20 cellular contexts compared by ENCODE assay signal in the genomic region with DNA sequence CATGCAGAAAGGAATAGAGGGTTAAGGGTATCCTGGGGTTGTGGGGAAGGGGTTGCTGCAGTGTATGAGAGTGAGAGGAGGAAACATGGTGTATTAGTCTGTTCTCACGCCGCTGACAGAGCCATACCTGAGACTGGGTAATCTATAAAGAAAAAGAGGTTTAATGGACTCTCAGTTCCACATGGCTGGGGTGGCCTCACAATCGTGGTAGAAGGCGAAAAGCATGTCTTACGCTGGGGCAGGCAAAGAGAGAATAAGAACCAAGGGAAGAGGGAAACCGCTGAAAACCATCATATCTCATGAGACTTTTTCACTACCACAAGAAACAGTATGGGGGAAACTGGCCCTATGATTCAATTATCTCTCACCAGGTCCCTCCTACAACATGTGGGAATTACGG. TPM values are rescaled to one million over a fixed set of nuclear protein-coding genes. Genes with fewer than 3 reads are reported as not detected.
A peak's percentile ranks its signal among the peaks of the same experiment; 100 is the strongest.
DNase-seq lines count a peak whose midpoint lies in the region; ATAC-seq, FAIRE-seq and TF ChIP-seq lines count a peak whose summit lies in the region.
"Had no signal": no experiment of that assay in that cellular context is flagged by ENCODE, and none has a peak within 500 bp of the region (broad histone marks: within the 10 kb centered on the region; RNA-seq: fewer than 3 reads in every experiment).

No MANE protein-coding gene starts in this region.

- intact Hi-C loops in GM12878 (cut with micrococcal nuclease; ENCODE audit: unreplicated experiment) (no loop called here), Right ventricle myocardium inferior (cut with DNase I) (no loop called here)

- H3K36me3 Mint-ChIP-seq in H9 (ENCODE audit: insufficient read depth in 1 of 3, low read depth in 3 of 3) = no peaks in the 10 kb centered on the region
- H3K36me3 Mint-ChIP-seq in activated T-cell treated with anti-CD3 and anti-CD28 coated beads, Interleukin-2, amount 50 U/mL, for 24 hours (ENCODE audit: low read depth) = no peaks in the 10 kb centered on the region

- no peak overlapping the region for H3K23ac ChIP-seq in H9 (ENCODE audit: insufficient read length, low read depth, low read length)
- H3K23ac ChIP-seq in trophoblast cell (ENCODE audit: low read length) = no peak overlapping the region

- no peaks in the 10 kb centered on the region for H3K4me1 Mint-ChIP-seq in H9
- peaks cover 26% of the 10 kb centered on the region for H3K4me1 Mint-ChIP-seq in activated T-cell treated with anti-CD3 and anti-CD28 coated beads, Interleukin-2, amount 50 U/mL, for 24 hours (ENCODE audit: low read depth)

- H2BK12ac ChIP-seq in H9 (ENCODE audit: insufficient read length, low read depth, low read length) = no peak overlapping the region
- no peak overlapping the region for H2BK12ac ChIP-seq in trophoblast cell (ENCODE audit: low read length)

- no CpG with 5 or more reads among the region's 7 CpGs for whole genome bisulfite sequencing in H9 (ENCODE audit: extremely low coverage, insufficient read length, low lambda C conversion rate)
- WGBS in GM12878 (ENCODE audit: insufficient coverage, insufficient replicate concordance, low lambda C conversion rate, missing lambda C conversion rate) = 54% methylated on average over 7 of the region's 7 CpGs
- WGBS in trophoblast cell (ENCODE audit: extremely low coverage, insufficient coverage, insufficient read length) = no CpG with 5 or more reads among the region's 7 CpGs

- H3K4ac ChIP-seq in H9 (ENCODE audit: low read depth, low read length) (no peak overlapping the region), trophoblast cell (ENCODE audit: low read depth, low read length) (peak overlapping the region; percentile 27)

- H3K27ac ChIP-seq in H9 (ENCODE audit: insufficient read length, low read depth, low read length) (no peak overlapping the region), GM12878 (ENCODE audit: control insufficient read depth, insufficient read depth) (no peak overlapping the region; the same call in 1 of the 2 replicates), trophoblast cell (ENCODE audit: low read depth, low read length) (no peak overlapping the region)
- H3K27ac ChIP-seq: SJSA1 had no signal

- H3K4me1 ChIP-seq in H9 (ENCODE audit: insufficient read depth, low read length) = no peaks in the 10 kb centered on the region
- no peaks in the 10 kb centered on the region for H3K4me1 ChIP-seq in GM12878 (ENCODE audit: control insufficient read depth, insufficient read depth, low read length)
- H3K4me1 ChIP-seq in trophoblast cell (ENCODE audit: control insufficient read depth in 1 of 2, insufficient read depth in 2 of 2, low read length in 2 of 2) = peaks cover 6 to 13% of the 10 kb centered on the region in 2 experiments

- no peak overlapping the region for H3T11ph ChIP-seq in H9 (ENCODE audit: low read length)

- no peak for TF ChIP-seq RAD21 in GM12878 (IDR thresholded peaks at IDR 0.05; ENCODE audit: insufficient read depth, low read depth, low read length)

- no peaks in the 10 kb centered on the region for H3K23me2 ChIP-seq in H9 (ENCODE audit: insufficient read length, low read depth, low read length, poor library complexity, severe bottlenecking)

- H4K91ac ChIP-seq in H9 (ENCODE audit: insufficient read length, low read depth, low read length) (no peak overlapping the region), trophoblast cell (ENCODE audit: low read depth, low read length) (no peak overlapping the region)

- H3K79me1 ChIP-seq in H9 (ENCODE audit: insufficient read depth, low read depth, low read length, poor library complexity, severe bottlenecking) = peaks cover 6% of the 10 kb centered on the region
- peaks cover 4% of the 10 kb centered on the region for H3K79me1 ChIP-seq in trophoblast cell (ENCODE audit: low read length)

- TF ChIP-seq EP300 in GM12878 (IDR thresholded peaks at IDR 0.05; ENCODE audit: borderline replicate concordance in 1 of 2, control insufficient read depth in 1 of 2, low read depth in 2 of 2, low read length in 2 of 2) = no peak

- H3K56ac ChIP-seq in H9 (ENCODE audit: insufficient read length, low read depth, low read length) = no peak overlapping the region

- SMC1A ChIA-PET in GM12878 (lab: Charles Lee; ENCODE audit: uncharacterized antibody, unreplicated experiment) = no interaction called here

- H2BK20ac ChIP-seq in H9 (ENCODE audit: low read depth, low read length, poor library complexity, severe bottlenecking) = no peak overlapping the region

- no peak overlapping the region for H2BK5ac ChIP-seq in H9 (ENCODE audit: insufficient read length, low read length)
- no peak overlapping the region for H2BK5ac ChIP-seq in trophoblast cell (ENCODE audit: low read depth, low read length, poor library complexity)

- H2AFZ ChIP-seq in H9 (ENCODE audit: low read length) (no peak overlapping the region), GM12878 (ENCODE audit: control insufficient read depth, low read depth, low read length) (no peak overlapping the region), trophoblast cell (ENCODE audit: insufficient read depth, low read length, poor library complexity) (no peak overlapping the region)

- no peak overlapping the region for H2BK15ac ChIP-seq in H9 (ENCODE audit: low read depth, low read length)

- POLR2A ChIA-PET in GM12878 (lab: Charles Lee) = no interaction called here

- H3K27me3 Mint-ChIP-seq in H9 (ENCODE audit: low read depth) = no peaks in the 10 kb centered on the region
- H3K27me3 Mint-ChIP-seq in activated T-cell treated with anti-CD3 and anti-CD28 coated beads, Interleukin-2, amount 50 U/mL, for 24 hours = no peaks in the 10 kb centered on the region

- H2AK5ac ChIP-seq in H9 (ENCODE audit: insufficient read length, low read length) = no peak overlapping the region
- H2AK5ac ChIP-seq in trophoblast cell (ENCODE audit: low read length) = no peak overlapping the region

- no peak overlapping the region for H3K4me3 Mint-ChIP-seq in H9
- no peak overlapping the region for H3K4me3 Mint-ChIP-seq in activated T-cell treated with anti-CD3 and anti-CD28 coated beads, Interleukin-2, amount 50 U/mL, for 24 hours

- no peak for DNase-seq in H9
- peak; percentile 38 for DNase-seq in GM12878 (ENCODE audit: low read depth, low spot score)
- no peak for DNase-seq in trophoblast cell
- DNase-seq in activated T-cell treated with anti-CD3 and anti-CD28 coated beads, Interleukin-2, amount 50 U/mL, for 24 hours = no peak
- no peak for DNase-seq in T1000 (lab: John Stamatoyannopoulos, UW)
- no peak for DNase-seq in Right ventricle myocardium inferior (ENCODE audit: missing footprints)
- DNase-seq: ACHN, AML-193, DMS 273 treated with DMSO at 0.1 percent for 48 hours, Karpas-422, NCI-H1417 treated with DMSO at 0.1 percent for 48 hours, NCI-H187 treated with DMSO at 0.1 percent for 48 hours, NCI-H2227 treated with DMSO at 0.1 percent for 48 hours, NCI-H510A treated with DMSO at 0.1 percent for 48 hours, NCI-H774, SW 1271 had no signal

- H3K14ac ChIP-seq in H9 (ENCODE audit: insufficient read depth, low read length) = no peak overlapping the region
- H3K14ac ChIP-seq in trophoblast cell (ENCODE audit: low read length) = no peak overlapping the region

- H3K36me3 ChIP-seq in GM12878 (ENCODE audit: control insufficient read depth in 2 of 2, insufficient read depth in 2 of 2, low read length in 1 of 2) (no peaks in the 10 kb centered on the region), trophoblast cell (ENCODE audit: control insufficient read depth in 1 of 2, insufficient read depth in 2 of 2, low read length in 2 of 2) (peaks cover 0 to 3% of the 10 kb centered on the region in 2 experiments)

- no peak for TF ChIP-seq POLR2A in GM12878 (IDR thresholded peaks at IDR 0.05; ENCODE audit: low read depth, low read length)

- ATAC-seq in GM12878 = peak; percentile 58
- no peak for ATAC-seq in GM18868 (IDR thresholded peaks at IDR 0.05; ENCODE audit: unreplicated experiment)
- ATAC-seq in Right ventricle myocardium inferior = no peak

- H3K4me3 ChIP-seq in GM12878 = no peak overlapping the region
- H3K4me3 ChIP-seq in trophoblast cell (ENCODE audit: low read depth, low read length) = no peak overlapping the region
- H3K4me3 ChIP-seq: SJSA1 had no signal

- FAIRE-seq in GM12878 (lab: Jason Lieb, UNC) = no peak
- FAIRE-seq: G401.6, H54 had no signal

- H3K27me3 ChIP-seq in H9 (ENCODE audit: insufficient read depth, low read length) = no peaks in the 10 kb centered on the region
- H3K27me3 ChIP-seq in GM12878 (replicated peaks in 1 of 2; ENCODE audit: control insufficient read depth in 2 of 2, insufficient read depth in 2 of 2, low read length in 1 of 2) = no peaks in the 10 kb centered on the region
- H3K27me3 ChIP-seq in trophoblast cell (ENCODE audit: insufficient read depth, low read length) = no peaks in the 10 kb centered on the region
- H3K27me3 ChIP-seq: SJSA1 had no signal

- in situ Hi-C loops in GM12878 (cut with MboI) = no loop called here

- no peak overlapping the region for H4K12ac ChIP-seq in trophoblast cell (ENCODE audit: low read depth, low read length)

- H4K8ac ChIP-seq in H9 (replicated peaks; ENCODE audit: insufficient read length, low read depth, low read length) (no peak overlapping the region), trophoblast cell (ENCODE audit: low read depth, low read length) (no peak overlapping the region)

- H3K18ac ChIP-seq in H9 (ENCODE audit: insufficient read length, low read depth, low read length) = no peak overlapping the region
- H3K18ac ChIP-seq in trophoblast cell (ENCODE audit: low read length) = no peak overlapping the region

- H4K5ac ChIP-seq in H9 (ENCODE audit: insufficient read length, low read depth, low read length) = no peak overlapping the region

- H3K27ac Mint-ChIP-seq in H9 = peak overlapping the region in 2 of 3 experiments; percentile 13 to 47; a peak in 3 of 7 replicates
- H3K27ac Mint-ChIP-seq in activated T-cell treated with anti-CD3 and anti-CD28 coated beads, Interleukin-2, amount 50 U/mL, for 24 hours = no peak overlapping the region

- CTCF ChIA-PET in GM12878 (lab: Yijun Ruan, JAX) = no interaction called here

- no peak overlapping the region for H3K9ac ChIP-seq in H9 (ENCODE audit: extremely low read depth, insufficient read length, low read length)
- no peak overlapping the region for H3K9ac ChIP-seq in GM12878 (ENCODE audit: control insufficient read depth, insufficient read depth, low read length)
- H3K9ac ChIP-seq in trophoblast cell (ENCODE audit: low read length) = no peak overlapping the region

- TF ChIP-seq CTCF in H9 (conservative IDR thresholded peaks at IDR 0.05) (no peak), GM12878 (IDR thresholded peaks at IDR 0.05 in 2 of 3, conservative IDR thresholded peaks at IDR 0.05 in 1 of 3; ENCODE audit: control insufficient read depth in 2 of 3, extremely low read depth in 1 of 3, insufficient read depth in 1 of 3, low read depth in 3 of 3, low read length in 3 of 3) (no peak)

- H2BK120ac ChIP-seq in H9 (ENCODE audit: low read depth, low read length, poor library complexity, severe bottlenecking) = no peak overlapping the region
- peak overlapping the region; percentile 55 for H2BK120ac ChIP-seq in trophoblast cell (ENCODE audit: insufficient read depth, low read length, poor library complexity)

- RAD21 ChIA-PET in GM12878 (lab: Charles Lee; ENCODE audit: unreplicated experiment) = no interaction called here

- no peaks in the 10 kb centered on the region for H3K9me3 Mint-ChIP-seq in H9
- no peaks in the 10 kb centered on the region for H3K9me3 Mint-ChIP-seq in activated T-cell treated with anti-CD3 and anti-CD28 coated beads, Interleukin-2, amount 50 U/mL, for 24 hours

- H3K79me2 ChIP-seq in H9 (ENCODE audit: insufficient read depth, low read length) (no peaks in the 10 kb centered on the region), GM12878 (ENCODE audit: control insufficient read depth, insufficient read depth, low read length) (no peaks in the 10 kb centered on the region; the same call in 1 of the 2 replicates), trophoblast cell (ENCODE audit: control insufficient read depth, insufficient read depth, low read length, poor library complexity) (peaks cover 6% of the 10 kb centered on the region)

- no peaks in the 10 kb centered on the region for H3K9me3 ChIP-seq in H9 (ENCODE audit: control insufficient read depth, low read depth, low read length)
- H3K9me3 ChIP-seq in GM12878 (replicated peaks; ENCODE audit: control insufficient read depth, insufficient read depth, low read length) = no peaks in the 10 kb centered on the region
- H3K9me3 ChIP-seq in trophoblast cell (ENCODE audit: insufficient read depth, low read depth, low read length) = no peaks in the 10 kb centered on the region
- H3K9me3 ChIP-seq: SJSA1 had no signal

- no TSS peak for BruUV-seq in GM12878 (replicated peaks; lab: Mats Ljungman, UMichigan)

- H4K20me1 ChIP-seq in H9 (ENCODE audit: control insufficient read depth, insufficient read depth, insufficient read length) (no peaks in the 10 kb centered on the region), GM12878 (ENCODE audit: control insufficient read depth, insufficient read depth) (no peaks in the 10 kb centered on the region)

- no peak overlapping the region for H3K4me2 ChIP-seq in H9 (ENCODE audit: insufficient read depth, insufficient read length, low read length)
- no peak overlapping the region for H3K4me2 ChIP-seq in GM12878 (ENCODE audit: control insufficient read depth, insufficient read depth)
- no peak overlapping the region for H3K4me2 ChIP-seq in trophoblast cell (ENCODE audit: low read length)

RNA-seq across cellular contexts. Expression of a gene that starts 17.7 kb away (rescaled TPM):
- 69.0 and 76.7 TPM in 2 replicates for total RNA-seq in H9 (2021)
- 205 and 209 TPM in 2 replicates for total RNA-seq in GM12878 (2013; cell fraction: nucleolus; rRNA removed)
- total RNA-seq in GM12878 (2014; rRNA removed) = 128 and 139 TPM in 2 replicates
- total RNA-seq in GM12878 (2014; rRNA removed; fragmentation: Illumina TruSeq; extraction: Trizol) = 150 and 151 TPM in 2 replicates
- total RNA-seq in GM12878 (2021) = 102 TPM in 2 replicates
- polyA plus RNA-seq in GM12878 (2011; ENCODE audit: low read depth) = 67.4 TPM
- 114 and 129 TPM in 2 replicates for polyA plus RNA-seq in GM12878 (2011; rRNA removed)
- 84.6 and 110 TPM in 2 replicates for polyA plus RNA-seq in GM12878 (2011; cell fraction: cytosol; rRNA removed)
- polyA plus RNA-seq in GM12878 (2011; cell fraction: nucleus; rRNA removed) = 81.8 and 103 TPM in 2 replicates
- polyA plus RNA-seq in GM12878 (2012) = 68.8 and 80.0 TPM in 2 replicates
- polyA plus RNA-seq in GM12878 (2014; fragmentation: Illumina TruSeq; extraction: Trizol) = 156 and 202 TPM in 2 replicates
- polyA plus RNA-seq in GM12878 (2014; fragmentation: Nextera tagmentation; extraction: Ambion mirVana) = 10 to 100 TPM; 25.9 to 41.9 TPM
- 89.1 and 103 TPM in 2 replicates for polyA plus RNA-seq in GM12878 (2014; rRNA removed)
- 100 to 1,000 TPM in 1 of 2 experiments, 10 to 100 TPM in 1; 98.7 to 112 TPM for polyA plus RNA-seq in GM12878 (2016; fragmentation: Nextera tagmentation; extraction: Ambion mirVana)
- polyA minus RNA-seq in GM12878 (2011; rRNA and poly(A)+ RNA removed) = 153 and 174 TPM in 2 replicates
- 37.0 and 63.4 TPM in 2 replicates for polyA minus RNA-seq in GM12878 (2011; cell fraction: cytosol; rRNA and poly(A)+ RNA removed)
- polyA minus RNA-seq in GM12878 (2011; cell fraction: nucleus; rRNA and poly(A)+ RNA removed) = 92.8 and 131 TPM in 2 replicates
- 187 and 189 TPM in 2 replicates for polyA plus RNA-seq in trophoblast cell (2013)
- total RNA-seq in Right ventricle myocardium inferior = 45.1 TPM
